16 cellular contexts compared by ENCODE assay signal in genomic region chr6:153208706-153209105, GRCh38.
A peak's percentile ranks its signal among the peaks of the same experiment; 100 is the strongest.
DNase-seq lines count a peak whose midpoint lies in the region; ATAC-seq and TF ChIP-seq lines count a peak whose summit lies in the region.
"Had no signal": no experiment of that assay in that cellular context is flagged by ENCODE, and none has a peak within 500 bp of the region (broad histone marks: within the 10 kb centered on the region; RNA-seq: fewer than 3 reads in every experiment).

No MANE protein-coding gene starts in this region.

- no peaks in the 10 kb centered on the region for H3K4me1 Mint-ChIP-seq in Caco-2 (ENCODE audit: low read depth, unreplicated experiment)

- no peak overlapping the region for H3K27ac Mint-ChIP-seq in Caco-2 (ENCODE audit: unreplicated experiment)
- H3K27ac Mint-ChIP-seq: activated CD4-positive, alpha-beta T cell treated with anti-CD3 and anti-CD28 coated beads for 36 hours; activated naive CD8-positive, alpha-beta T cell treated with anti-CD3 and anti-CD28 coated beads, Interleukin-2, amount 10 ng/mL, durations not matched to agents 7 days and 5 days; endodermal cell had no signal

- peak; percentile 50 for DNase-seq in D341Med (ENCODE audit: low spot score)
- peak; percentile 71 for DNase-seq in NCI-H1092 treated with DMSO at 0.1 percent for 48 hours (lab: John Stamatoyannopoulos, UW)
- peak; percentile 95 for DNase-seq in NCI-H524 treated with DMSO at 0.1 percent for 48 hours (lab: John Stamatoyannopoulos, UW)
- peak; percentile 20 to 31 for DNase-seq in heart right ventricle
- no peak for DNase-seq in MV-4-11 (lab: John Stamatoyannopoulos, UW)
- no peak for DNase-seq in Caco-2
- DNase-seq: activated CD4-positive, alpha-beta T cell treated with anti-CD3 and anti-CD28 coated beads for 36 hours; activated naive CD8-positive, alpha-beta T cell treated with anti-CD3 and anti-CD28 coated beads, Interleukin-2, amount 10 ng/mL, durations not matched to agents 7 days and 5 days; endodermal cell; islet precursor cell; KG1; NCI-H526; stimulated activated CD4-positive, alpha-beta T cell treated with anti-CD3 and anti-CD28 coated beads, Interleukin-12 subunit alpha, Interleukin-12 subunit beta, amount 100 ng/mL, for 4 hours; T-helper 2 cell had no signal

- H3K9me3 ChIP-seq in heart right ventricle: peaks cover 0 to 9% (median 0%) of the 10 kb centered on the region in 11 donors
- H3K9me3 ChIP-seq in Caco-2: no peaks in the 10 kb centered on the region

- BruUV-seq in Caco-2 (replicated peaks; lab: Mats Ljungman, UMichigan): no TSS peak

- H3K27me3 Mint-ChIP-seq in Caco-2 (ENCODE audit: insufficient read depth, unreplicated experiment): no peaks in the 10 kb centered on the region
- H3K27me3 Mint-ChIP-seq: activated CD4-positive, alpha-beta T cell treated with anti-CD3 and anti-CD28 coated beads for 36 hours had no signal

- H3K9me3 Mint-ChIP-seq in Caco-2 (ENCODE audit: unreplicated experiment): no peaks in the 10 kb centered on the region
- H3K9me3 Mint-ChIP-seq: activated naive CD8-positive, alpha-beta T cell treated with anti-CD3 and anti-CD28 coated beads, Interleukin-2, amount 10 ng/mL, durations not matched to agents 7 days and 5 days; endodermal cell had no signal

- no peaks in the 10 kb centered on the region for H3K36me3 Mint-ChIP-seq in Caco-2 (ENCODE audit: insufficient read depth, unreplicated experiment)
- H3K36me3 Mint-ChIP-seq: activated naive CD8-positive, alpha-beta T cell treated with anti-CD3 and anti-CD28 coated beads, Interleukin-2, amount 10 ng/mL, durations not matched to agents 7 days and 5 days had no signal

- CTCF ChIA-PET in Caco-2 (lab: Charles Lee): no interaction called here

- no peak overlapping the region for H3K4me3 ChIP-seq in heart right ventricle
- H3K4me3 ChIP-seq in Caco-2 (ENCODE audit: low read depth, low read length): no peak overlapping the region

- POLR2A ChIA-PET in Caco-2 (lab: Charles Lee): no interaction called here

- ATAC-seq in heart right ventricle (peak in 7 of 8 donors; percentile 48 to 92 (median 80)), HG03442 (IDR thresholded peaks at IDR 0.05; ENCODE audit: unreplicated experiment) (no peak), GM18909 (IDR thresholded peaks at IDR 0.05; ENCODE audit: poor library complexity, unreplicated experiment) (no peak)
- ATAC-seq: activated CD4-positive, alpha-beta T cell treated with anti-CD3 and anti-CD28 coated beads for 36 hours had no signal

- H3K36me3 ChIP-seq in heart right ventricle (no peaks in the 10 kb centered on the region), Caco-2 (ENCODE audit: control insufficient read depth, insufficient read depth, low read length) (no peaks in the 10 kb centered on the region)

- H3K27me3 ChIP-seq in heart right ventricle (no peaks in the 10 kb centered on the region), Caco-2 (replicated peaks; ENCODE audit: control insufficient read depth, insufficient read depth, low read length) (no peaks in the 10 kb centered on the region)

- 45 to 60% methylated on average over 8 of the region's 8 CpGs for WGBS in heart right ventricle, 2 donors

- intact Hi-C loops in heart right ventricle (cut with DNase I) (no loop called here), Caco-2 (cut with micrococcal nuclease; ENCODE audit: unreplicated experiment) (no loop called here)

- H3K4me3 Mint-ChIP-seq in Caco-2 (ENCODE audit: unreplicated experiment): no peak overlapping the region
- H3K4me3 Mint-ChIP-seq: activated CD4-positive, alpha-beta T cell treated with anti-CD3 and anti-CD28 coated beads for 36 hours; activated naive CD8-positive, alpha-beta T cell treated with anti-CD3 and anti-CD28 coated beads, Interleukin-2, amount 10 ng/mL, durations not matched to agents 7 days and 5 days; endodermal cell had no signal

- TF ChIP-seq CTCF in heart right ventricle (IDR thresholded peaks at IDR 0.05) (no peak), Caco-2 (IDR thresholded peaks at IDR 0.05; ENCODE audit: insufficient read depth in 1 of 2, low read depth in 1 of 2, low read length in 1 of 2, severe bottlenecking in 1 of 2, unreplicated experiment in 1 of 2) (no peak)

- H3K27ac ChIP-seq in heart right ventricle: peak overlapping the region in 2 of 10 donors; percentile 35 to 61

- H3K4me1 ChIP-seq in heart right ventricle: no peaks in the 10 kb centered on the region
- H3K4me1 ChIP-seq in Caco-2: no peaks in the 10 kb centered on the region

Comparison
In these comparisons a context has a peak if more than half of its experiments do, and no peak if none do; other contexts are left out.
1. DNase-seq: peak in D341Med (single experiment), NCI-H1092 treated with DMSO at 0.1 percent for 48 hours (single experiment), NCI-H524 treated with DMSO at 0.1 percent for 48 hours (single experiment) and heart right ventricle (2 of 2); none in MV-4-11 (single experiment) and Caco-2 (0 of 2).
2. ATAC-seq: peak in heart right ventricle (7 of 8); none in HG03442 (single experiment) and GM18909 (single experiment).